In genomic region chr16:911604-912321, GRCh38 we compare ENCODE assay signal across 22 cellular contexts. TPM values are rescaled to one million over a fixed set of nuclear protein-coding genes. Genes with fewer than 3 reads are reported as not detected.
DNase-seq lines count a peak whose midpoint lies in the region; ATAC-seq, FAIRE-seq and TF ChIP-seq lines count a peak whose summit lies in the region.
"Had no signal": no experiment of that assay in that cellular context is flagged by ENCODE, and none has a peak within 500 bp of the region (broad histone marks: within the 10 kb centered on the region; RNA-seq: fewer than 3 reads in every experiment).

No MANE protein-coding gene starts in this region.

- no peaks in the 10 kb centered on the region for H3K23me2 ChIP-seq in H1 (ENCODE audit: low read depth, low read length)

- no peak overlapping the region for H4K5ac ChIP-seq in H1 (ENCODE audit: insufficient read length, low read depth, low read length)

- H3K27ac Mint-ChIP-seq in WTC11 (peak overlapping the region; percentile 57; the same call in 1 of the 2 replicates), glutamatergic neuron (ENCODE audit: unreplicated experiment) (no peak overlapping the region)

- CTCF ChIA-PET in WTC11 (lab: Charles Lee) (interaction anchor here (1.0 kb wide), 2 partner anchors 146 to 191 kb away, joined by 3 read pairs; no protein-coding TSS in a partner anchor), H1 (lab: Charles Lee; ENCODE audit: partially characterized antibody) (no interaction called here)

- H2BK120ac ChIP-seq in H1 (replicated peaks; ENCODE audit: low read depth, low read length): no peak overlapping the region

- H3K4me1 ChIP-seq in BLaER1: peaks cover 45% of the 10 kb centered on the region
- H3K4me1 ChIP-seq in H1 (replicated peaks in 1 of 4; ENCODE audit: control insufficient read depth in 3 of 4, insufficient read depth in 4 of 4, low read length in 3 of 4): no peaks in the 10 kb centered on the region; a peak in 1 of 7 replicates

- no peaks in the 10 kb centered on the region for H3K27me3 Mint-ChIP-seq in WTC11 (ENCODE audit: low read depth)
- H3K27me3 Mint-ChIP-seq in glutamatergic neuron (ENCODE audit: unreplicated experiment): peaks cover 12% of the 10 kb centered on the region

- H3K9me3 Mint-ChIP-seq in WTC11 (no peaks in the 10 kb centered on the region), glutamatergic neuron (ENCODE audit: unreplicated experiment) (peaks cover 6% of the 10 kb centered on the region)

- H3K27me3 ChIP-seq in BLaER1 (no peaks in the 10 kb centered on the region), H1 (replicated peaks in 1 of 4; ENCODE audit: control insufficient read depth in 3 of 4, extremely low read depth in 1 of 4, insufficient read depth in 3 of 4, low read length in 3 of 4) (no peaks in the 10 kb centered on the region)

- no peak for DNase-seq in WTC11 (ENCODE audit: low spot score)
- no peak for DNase-seq in H1 (ENCODE audit: low read depth in 1 of 2, low spot score in 2 of 2)
- peak; percentile 9 for DNase-seq in pons (ENCODE audit: low spot score)
- no peak for DNase-seq in glutamatergic neuron
- no peak for DNase-seq in activated T-cell treated with anti-CD3 and anti-CD28 coated beads, Interleukin-2, amount 50 U/mL, for 1 hour
- DNase-seq: AML-193, DMS53, GDM1, H7, NCI-H1105, NCI-H2081, NCI-H2171, NCI-H345, Right ventricle myocardium superior had no signal

- H3K4me2 ChIP-seq in BLaER1: peak overlapping the region; percentile 46
- H3K4me2 ChIP-seq in H1 (ENCODE audit: insufficient read depth in 1 of 2, low read depth in 2 of 2, low read length in 2 of 2): no peak overlapping the region
- H3K4me2 ChIP-seq: KMS-11 had no signal

- H2AFZ ChIP-seq in H1 (ENCODE audit: low read length): no peak overlapping the region

- H3K18ac ChIP-seq in H1 (ENCODE audit: extremely low read depth, low read length): no peak overlapping the region

- WGBS in H1 (ENCODE audit: extremely low coverage in 1 of 2, insufficient coverage in 1 of 2, insufficient read length in 1 of 2, insufficient replicate concordance in 2 of 2, low coverage in 1 of 2, low lambda C conversion rate in 2 of 2, missing lambda C conversion rate in 1 of 2), 2 experiments: 93% methylated on average over 22 of the region's 24 CpGs; no CpG with 5 or more reads in 1 of the 2 experiments

- H2BK15ac ChIP-seq in H1 (ENCODE audit: low read length): no peak overlapping the region

- H2BK20ac ChIP-seq in H1 (ENCODE audit: low read length): no peak overlapping the region

- H3K56ac ChIP-seq in H1 (replicated peaks; ENCODE audit: insufficient read length, low read depth, low read length): no peak overlapping the region

- H3K4ac ChIP-seq in H1 (replicated peaks; ENCODE audit: insufficient read length, low read depth, low read length): no peak overlapping the region

- POLR2A ChIA-PET in WTC11 (lab: Charles Lee) (no interaction called here), H1 (lab: Charles Lee; ENCODE audit: partially characterized antibody) (no interaction called here)

- no peaks in the 10 kb centered on the region for H3K4me1 Mint-ChIP-seq in WTC11
- H3K4me1 Mint-ChIP-seq in glutamatergic neuron (ENCODE audit: low read depth, unreplicated experiment): peaks cover 12% of the 10 kb centered on the region
- H3K4me1 Mint-ChIP-seq: CD14-positive monocyte had no signal

- H3K36me3 Mint-ChIP-seq in WTC11: peaks cover 4% of the 10 kb centered on the region; the same call in 1 of the 2 replicates
- H3K36me3 Mint-ChIP-seq in glutamatergic neuron (ENCODE audit: unreplicated experiment): peaks cover under 1% of the 10 kb centered on the region

- H3K9me3 ChIP-seq in BLaER1 (peaks cover 18% of the 10 kb centered on the region), H1 (ENCODE audit: insufficient read depth in 2 of 2, low read depth in 1 of 2, low read length in 1 of 2) (peaks cover 0 to 38% of the 10 kb centered on the region in 2 experiments; a peak in 3 of 4 replicates)

- H4K91ac ChIP-seq in H1 (replicated peaks; ENCODE audit: insufficient read length, low read length): no peak overlapping the region

- FAIRE-seq in H1 (lab: Jason Lieb, UNC): no peak
- FAIRE-seq: GM18507, RCC 7860 had no signal

- H3K27ac ChIP-seq in BLaER1 (no peak overlapping the region), H1 (ENCODE audit: low read depth, low read length) (no peak overlapping the region)
- H3K27ac ChIP-seq: KMS-11 had no signal

- no peak for ATAC-seq in WTC11
- ATAC-seq in GM21515 (IDR thresholded peaks at IDR 0.05; ENCODE audit: unreplicated experiment): no peak
- ATAC-seq in GM21786 (IDR thresholded peaks at IDR 0.05; ENCODE audit: unreplicated experiment): no peak

- H3K4me3 ChIP-seq in BLaER1 (no peak overlapping the region), H1 (ENCODE audit: extremely low read depth in 1 of 4, insufficient read depth in 2 of 4, low read depth in 3 of 4, low read length in 4 of 4) (no peak overlapping the region)

- TF ChIP-seq EP300 in H1 (IDR thresholded peaks at IDR 0.05; ENCODE audit: borderline replicate concordance in 1 of 2, low read depth in 2 of 2, low read length in 2 of 2): no peak

- no peak overlapping the region for H2BK12ac ChIP-seq in H1 (ENCODE audit: low read depth, low read length)

- no peak overlapping the region for H3K14ac ChIP-seq in H1 (ENCODE audit: insufficient read length)

- TF ChIP-seq POLR2A in H1 (IDR thresholded peaks at IDR 0.05; ENCODE audit: control extremely low read depth in 1 of 2, low read depth in 2 of 2, low read length in 2 of 2): no peak

- no peak overlapping the region for H2BK5ac ChIP-seq in H1 (ENCODE audit: low read depth, low read length)

- H3K9ac ChIP-seq in BLaER1 (no peak overlapping the region), H1 (replicated peaks in 1 of 4; ENCODE audit: extremely low read depth in 1 of 4, low read depth in 3 of 4, low read length in 3 of 4) (no peak overlapping the region)
- H3K9ac ChIP-seq: KMS-11 had no signal

- no peak overlapping the region for H2AK5ac ChIP-seq in H1 (ENCODE audit: low read depth, low read length)

- H3K79me2 ChIP-seq in H1 (ENCODE audit: control insufficient read depth in 1 of 2, insufficient read depth in 2 of 2, low read length in 2 of 2): no peaks in the 10 kb centered on the region

- no peak overlapping the region for H3K4me3 Mint-ChIP-seq in WTC11
- no peak overlapping the region for H3K4me3 Mint-ChIP-seq in glutamatergic neuron (ENCODE audit: unreplicated experiment)
- H3K4me3 Mint-ChIP-seq: CD14-positive monocyte had no signal

- H4K20me1 ChIP-seq in BLaER1: peaks cover 9% of the 10 kb centered on the region; the same call in 1 of the 2 replicates
- no peaks in the 10 kb centered on the region for H4K20me1 ChIP-seq in H1 (replicated peaks in 1 of 2; ENCODE audit: control insufficient read depth in 1 of 2, insufficient read depth in 2 of 2, low read length in 2 of 2)

- H3K23ac ChIP-seq in H1 (ENCODE audit: insufficient read length): no peak overlapping the region

- TF ChIP-seq RAD21 in H1 (IDR thresholded peaks at IDR 0.05 in 1 of 2, conservative IDR thresholded peaks at IDR 0.05 in 1 of 2; ENCODE audit: low read depth in 2 of 2, low read length in 2 of 2): no peak

- peak overlapping the region; percentile 68; the same call in 1 of the 2 replicates for H4K8ac ChIP-seq in H1 (ENCODE audit: extremely low read depth, insufficient read depth, low read length)

- TF ChIP-seq CTCF in WTC11 (IDR thresholded peaks at IDR 0.05) (no peak), H1 (IDR thresholded peaks at IDR 0.05; ENCODE audit: control extremely low read depth in 1 of 3, insufficient read depth in 1 of 3, low read depth in 1 of 3, low read length in 3 of 3) (no peak), glutamatergic neuron (IDR thresholded peaks at IDR 0.05; ENCODE audit: partially characterized antibody, unreplicated experiment) (no peak)

- peaks cover 33% of the 10 kb centered on the region for H3K36me3 ChIP-seq in BLaER1
- no peaks in the 10 kb centered on the region for H3K36me3 ChIP-seq in H1 (ENCODE audit: control insufficient read depth in 2 of 4, insufficient read depth in 4 of 4, low read length in 3 of 4)

- H3K79me1 ChIP-seq in H1 (ENCODE audit: low read depth, low read length): no peaks in the 10 kb centered on the region

TF ChIP-seq in WTC11, 78 proteins besides CTCF, POLR2A, EP300 and RAD21 (continues in another document):
- TF ChIP-seq MXD4 (CRISPR knock-in tag; IDR thresholded peaks at IDR 0.05; ENCODE audit: borderline replicate concordance) (no peak), USF1 (CRISPR knock-in tag; IDR thresholded peaks at IDR 0.05) (no peak), ZNF671 (CRISPR knock-in tag; IDR thresholded peaks at IDR 0.05) (no peak), ZNF219 (CRISPR knock-in tag; IDR thresholded peaks at IDR 0.05; ENCODE audit: borderline replicate concordance) (no peak)

TF ChIP-seq in H1, 55 proteins besides CTCF, POLR2A, EP300 and RAD21 (continues in another document):
- TF ChIP-seq JUN (IDR thresholded peaks at IDR 0.05; ENCODE audit: low read depth, low read length) (no peak), RBBP5 (IDR thresholded peaks at IDR 0.05; ENCODE audit: borderline replicate concordance, low read depth, low read length) (no peak), RNF2 (IDR thresholded peaks at IDR 0.05; ENCODE audit: borderline replicate concordance, low read depth, low read length, missing control alignments, poor library complexity, severe bottlenecking) (no peak), MAX (IDR thresholded peaks at IDR 0.05) (no peak), SP2 (IDR thresholded peaks at IDR 0.05; ENCODE audit: low read length) (no peak), KDM1A (IDR thresholded peaks at IDR 0.05; ENCODE audit: borderline replicate concordance, low read length) (no peak), SUZ12 (IDR thresholded peaks at IDR 0.05; ENCODE audit: low read length) (no peak), HDAC2 (IDR thresholded peaks at IDR 0.05; ENCODE audit: borderline replicate concordance in 1 of 2, low read depth in 2 of 2, low read length in 2 of 2) (no peak), CREB1 (IDR thresholded peaks at IDR 0.05) (no peak)

RNA-seq across cellular contexts. Expression of gene LMF1, which starts 59.0 kb away (rescaled TPM):
- total RNA-seq in WTC11 (2021): 10.5 to 13.0 TPM (median 10.8 TPM) in 3 replicates
- total RNA-seq in H1 (2021; fragmentation: NEBNext Ultra II Directional; extraction: Animal tissue kit (Norgen Biotek cat#: 25700)): 3.5 and 5.1 TPM in 2 replicates
- polyA plus RNA-seq in H1 (2011; rRNA removed): 9.0 and 9.1 TPM in 2 replicates
- 3.9 TPM for polyA plus RNA-seq in H1 (2011; cell fraction: cytosol; rRNA removed)
- polyA plus RNA-seq in H1 (2011; cell fraction: nucleus; rRNA removed): 13.2 TPM
- 3.0 to 6.8 TPM (median 5.8 TPM) in 4 replicates for polyA plus RNA-seq in H1 (2012, experiment 1 of 2)
- polyA plus RNA-seq in H1 (2012, experiment 2 of 2): 4.3 TPM
- 4.6 TPM for polyA plus RNA-seq in H1 (2013, experiment 1 of 2)
- 4.0 TPM for polyA plus RNA-seq in H1 (2013, experiment 2 of 2)
- polyA minus RNA-seq in H1 (2011; rRNA and poly(A)+ RNA removed): 9.2 and 12.6 TPM in 2 replicates
- polyA minus RNA-seq in H1 (2011; cell fraction: cytosol; rRNA and poly(A)+ RNA removed): 2.3 TPM
- polyA minus RNA-seq in H1 (2011; cell fraction: nucleus; rRNA and poly(A)+ RNA removed): 11.4 TPM
- 17.4 TPM for total RNA-seq in glutamatergic neuron (ENCODE audit: unreplicated experiment)
- total RNA-seq: HT1080 had no signal
